Comparison of ENCODE assay signal across 22 cellular contexts in genomic region chr2:85937069-85937439, GRCh38.
"Had no signal": no experiment of that assay in that cellular context is flagged by ENCODE, and none has a peak within 500 bp of the region (broad histone marks: within the 10 kb centered on the region; RNA-seq: fewer than 3 reads in every experiment).

No MANE protein-coding gene starts in this region.

- H3K4me1 Mint-ChIP-seq: naive B cell had no signal

- H3K36me3 ChIP-seq: tibial artery, vagina had no signal

- ATAC-seq: activated CD4-positive, alpha-beta T cell treated with anti-CD3 and anti-CD28 coated beads for 36 hours; left colon; mucosa of descending colon had no signal

- H3K27ac ChIP-seq: body of pancreas, epithelial cell of prostate, foreskin keratinocyte, parathyroid adenoma, tibial artery, vagina had no signal

- H3K27me3 ChIP-seq: body of pancreas, dorsolateral prefrontal cortex, foreskin keratinocyte, tibial artery, vagina had no signal

- H2AFZ ChIP-seq: parathyroid adenoma had no signal

- H3K4me3 ChIP-seq: body of pancreas, dorsolateral prefrontal cortex, lung, mucosa of descending colon, tibial artery, vagina had no signal

- H3K9me3 ChIP-seq: body of pancreas, tibial artery, vagina had no signal

- FAIRE-seq: colon had no signal

- H3K9ac ChIP-seq: parathyroid adenoma had no signal

- H3K27me3 Mint-ChIP-seq: activated naive CD8-positive, alpha-beta T cell; naive B cell had no signal

- H3K4me1 ChIP-seq: body of pancreas, parathyroid adenoma had no signal

- H3K27ac Mint-ChIP-seq: activated CD4-positive, alpha-beta T cell treated with anti-CD3 and anti-CD28 coated beads for 36 hours; activated naive CD8-positive, alpha-beta T cell; activated T-helper 1 cell treated with anti-CD3 and anti-CD28 coated beads, Interleukin-12 subunit alpha, Interleukin-12 subunit beta, Interleukin-2, Interleukin-4 antibody, amounts not matched to agents 30 ng/mL and 10 ng/mL and 1 ng/mL, durations not matched to agents 14 hours and 24 hours and 36 hours had no signal

- H3K36me3 Mint-ChIP-seq: activated naive CD8-positive, alpha-beta T cell had no signal

- H3K79me2 ChIP-seq: parathyroid adenoma had no signal

- H3K4me3 Mint-ChIP-seq: activated CD4-positive, alpha-beta T cell treated with anti-CD3 and anti-CD28 coated beads for 36 hours; activated naive CD8-positive, alpha-beta T cell; activated T-helper 1 cell treated with anti-CD3 and anti-CD28 coated beads, Interleukin-12 subunit alpha, Interleukin-12 subunit beta, Interleukin-2, Interleukin-4 antibody, amounts not matched to agents 30 ng/mL and 10 ng/mL and 1 ng/mL, durations not matched to agents 14 hours and 24 hours and 36 hours had no signal

- DNase-seq: activated CD4-positive, alpha-beta T cell treated with anti-CD3 and anti-CD28 coated beads for 36 hours; activated CD4-positive, alpha-beta T cell treated with anti-CD3 and anti-CD28 coated beads, Interleukin-2, amount 50 U/mL, for 48 hours; amniotic stem cell; body of pancreas; caudate nucleus; dorsolateral prefrontal cortex; foreskin keratinocyte; glutamatergic neuron; hypothalamus; left colon; mucosa of descending colon; naive B cell; stimulated activated naive CD4-positive, alpha-beta T cell; SW 1271; tibial artery had no signal
